In the genomic region with DNA sequence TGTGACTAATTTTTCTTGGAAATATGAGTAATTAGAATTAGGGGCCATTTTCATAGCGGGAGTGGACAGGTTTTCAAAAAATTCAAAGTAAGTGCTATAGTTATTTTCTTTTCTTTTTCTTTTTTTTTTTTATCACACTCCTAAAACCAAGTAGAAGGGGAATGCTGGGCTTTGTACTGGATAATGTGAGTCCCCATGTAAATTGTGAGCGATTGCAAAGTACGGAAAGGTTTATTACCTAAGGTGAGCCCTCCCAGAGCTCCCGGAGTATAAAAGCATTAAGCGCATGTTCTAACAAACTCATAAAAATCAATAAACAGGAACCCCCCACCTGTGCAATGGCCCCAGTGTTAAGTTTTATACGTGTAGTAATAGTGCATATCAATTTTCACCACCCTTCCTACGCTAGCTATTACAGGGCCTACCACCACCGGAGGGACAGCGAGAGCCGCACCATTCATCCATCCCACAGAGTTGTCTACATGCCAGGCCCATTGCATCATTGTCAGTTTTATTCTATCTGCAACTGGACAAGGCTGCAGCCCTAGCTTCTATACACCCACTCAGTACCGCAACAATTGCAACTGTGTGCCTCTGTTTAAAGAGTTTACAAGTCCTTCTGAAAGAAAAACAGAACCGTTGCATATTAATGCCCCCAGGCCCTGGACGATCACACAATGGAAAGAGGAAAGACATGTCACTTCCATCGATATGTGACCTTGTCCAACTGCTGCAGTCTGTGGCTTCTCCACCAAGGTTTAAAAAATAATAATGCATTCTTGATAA, we compare ENCODE assay signal across 11 cellular contexts. TPM values are rescaled to one million over a fixed set of nuclear protein-coding genes. Genes with fewer than 3 reads are reported as not detected.
DNase-seq lines count a peak whose midpoint lies in the region; ATAC-seq and TF ChIP-seq lines count a peak whose summit lies in the region.
"Had no signal": no experiment of that assay in that cellular context is flagged by ENCODE, and none has a peak within 500 bp of the region (broad histone marks: within the 10 kb centered on the region; RNA-seq: fewer than 3 reads in every experiment).

No MANE protein-coding gene starts in this region.

- peaks cover 55% of the 10 kb centered on the region for H3K4me1 Mint-ChIP-seq in activated CD8-positive, alpha-beta memory T cell treated with anti-CD3 and anti-CD28 coated beads, Interleukin-2, amount 10 ng/mL, durations not matched to agents 7 days and 5 days
- H3K4me1 Mint-ChIP-seq in effector memory CD8-positive, alpha-beta T cell (ENCODE audit: low read depth in 2 of 2) = peaks cover 47 to 78% of the 10 kb centered on the region in 2 donors

- CTCF ChIA-PET in activated CD8-positive, alpha-beta memory T cell treated with anti-CD3 and anti-CD28 coated beads, Interleukin-2, amount 10 ng/mL, durations not matched to agents 7 days and 5 days (lab: Charles Lee) = no interaction called here

- no peaks in the 10 kb centered on the region for H3K9me3 Mint-ChIP-seq in activated CD8-positive, alpha-beta memory T cell treated with anti-CD3 and anti-CD28 coated beads, Interleukin-2, amount 10 ng/mL, durations not matched to agents 7 days and 5 days (ENCODE audit: low read depth)
- H3K9me3 Mint-ChIP-seq in effector memory CD8-positive, alpha-beta T cell = no peaks in the 10 kb centered on the region

- peaks cover 27% of the 10 kb centered on the region for H3K36me3 ChIP-seq in mesodermal cell (ENCODE audit: control insufficient read depth, insufficient read depth, low read length)
- no peaks in the 10 kb centered on the region for H3K36me3 ChIP-seq in upper lobe of left lung
- H3K36me3 ChIP-seq: esophagus muscularis mucosa had no signal

- WGBS in mesodermal cell (ENCODE audit: insufficient coverage in 2 of 2), 2 experiments = 79 to 88% methylated on average over 6 to 7 of the region's 14 CpGs
- 69 to 73% methylated on average over 14 of the region's 14 CpGs for WGBS in upper lobe of left lung, 2 donors

- H3K27me3 ChIP-seq in upper lobe of left lung = no peaks in the 10 kb centered on the region
- H3K27me3 ChIP-seq: esophagus muscularis mucosa had no signal

- no peak for TF ChIP-seq CTCF in upper lobe of left lung (IDR thresholded peaks at IDR 0.05)

- H3K4me1 ChIP-seq in mesodermal cell (ENCODE audit: control insufficient read depth, insufficient read depth, low read length, poor library complexity, severe bottlenecking) (peaks cover 54% of the 10 kb centered on the region), upper lobe of left lung (peaks cover 35 to 62% (median 53%) of the 10 kb centered on the region in 4 donors)

- no peak for DNase-seq in activated CD8-positive, alpha-beta memory T cell treated with anti-CD3 and anti-CD28 coated beads, Interleukin-2, amount 10 ng/mL, durations not matched to agents 7 days and 5 days
- no peak for DNase-seq in activated CD8-positive, alpha-beta memory T cell treated with anti-CD3 and anti-CD28 coated beads, Interleukin-2, amount 50 U/mL, for 4 hours
- no peak for DNase-seq in effector memory CD8-positive, alpha-beta T cell
- DNase-seq in upper lobe of left lung = no peak
- DNase-seq in stimulated activated CD4-positive, alpha-beta T cell treated with anti-CD3 and anti-CD28 coated beads, Interleukin-2, amount 100 ng/mL, for 48 hours = no peak
- DNase-seq: PC-9 had no signal

- H3K27ac ChIP-seq in mesodermal cell (ENCODE audit: low read depth, low read length, severe bottlenecking) (peak overlapping the region; percentile 52), upper lobe of left lung (peak overlapping the region in 3 of 4 donors; percentile 42 to 82 (median 70))
- H3K27ac ChIP-seq: A549, PC-9 had no signal

- peaks cover 17% of the 10 kb centered on the region for H3K36me3 Mint-ChIP-seq in activated CD8-positive, alpha-beta memory T cell treated with anti-CD3 and anti-CD28 coated beads, Interleukin-2, amount 10 ng/mL, durations not matched to agents 7 days and 5 days
- peaks cover 55% of the 10 kb centered on the region for H3K36me3 Mint-ChIP-seq in effector memory CD8-positive, alpha-beta T cell (ENCODE audit: insufficient read depth)

- no peak for TF ChIP-seq POLR2A in upper lobe of left lung (IDR thresholded peaks at IDR 0.05)

- no peak overlapping the region for H3K4me3 Mint-ChIP-seq in activated CD8-positive, alpha-beta memory T cell treated with anti-CD3 and anti-CD28 coated beads, Interleukin-2, amount 10 ng/mL, durations not matched to agents 7 days and 5 days
- H3K4me3 Mint-ChIP-seq in effector memory CD8-positive, alpha-beta T cell = peak overlapping the region in 1 of 2 donors; percentile 69

- H3K27me3 Mint-ChIP-seq in activated CD8-positive, alpha-beta memory T cell treated with anti-CD3 and anti-CD28 coated beads, Interleukin-2, amount 10 ng/mL, durations not matched to agents 7 days and 5 days = no peaks in the 10 kb centered on the region
- no peaks in the 10 kb centered on the region for H3K27me3 Mint-ChIP-seq in effector memory CD8-positive, alpha-beta T cell

- ATAC-seq in activated CD8-positive, alpha-beta memory T cell treated with anti-CD3 and anti-CD28 coated beads, Interleukin-2, amount 10 ng/mL, durations not matched to agents 7 days and 5 days = no peak
- ATAC-seq in effector memory CD8-positive, alpha-beta T cell (replicated peaks) = no peak
- ATAC-seq in upper lobe of left lung (ENCODE audit: low FRiP score in 2 of 2) = peak in 1 of 2 donors; percentile 59
- ATAC-seq in HG03469 (IDR thresholded peaks at IDR 0.05; ENCODE audit: unreplicated experiment) = no peak
- no peak for ATAC-seq in HG03354 (IDR thresholded peaks at IDR 0.05; ENCODE audit: poor library complexity, severe bottlenecking, unreplicated experiment)
- ATAC-seq: A549 had no signal

- TF ChIP-seq EP300 in upper lobe of left lung (IDR thresholded peaks at IDR 0.05) = no peak

- peak overlapping the region; percentile 50 for H3K27ac Mint-ChIP-seq in activated CD8-positive, alpha-beta memory T cell treated with anti-CD3 and anti-CD28 coated beads, Interleukin-2, amount 10 ng/mL, durations not matched to agents 7 days and 5 days
- peak overlapping the region; percentile 85 to 91 for H3K27ac Mint-ChIP-seq in effector memory CD8-positive, alpha-beta T cell

- H3K4me3 ChIP-seq in mesodermal cell (ENCODE audit: extremely low read depth, insufficient read depth, low read length, poor library complexity, severe bottlenecking) (no peak overlapping the region), upper lobe of left lung (no peak overlapping the region)
- H3K4me3 ChIP-seq: A549, esophagus muscularis mucosa, PC-9 had no signal

- H3K9me3 ChIP-seq in mesodermal cell (ENCODE audit: control insufficient read depth, low read length) (no peaks in the 10 kb centered on the region), upper lobe of left lung (no peaks in the 10 kb centered on the region)
- H3K9me3 ChIP-seq: A549, esophagus muscularis mucosa had no signal

RNA-seq across cellular contexts. Expression of gene ZEB2, which starts 58.7 kb away (rescaled TPM):
- total RNA-seq in activated CD8-positive, alpha-beta memory T cell treated with anti-CD3 and anti-CD28 coated beads, Interleukin-2, amount 10 ng/mL, durations not matched to agents 7 days and 5 days = 10 to 100 TPM; 40.4 to 40.9 TPM
- polyA plus RNA-seq in mesodermal cell (2013, experiment 1 of 2) = 70.9 TPM
- polyA plus RNA-seq in mesodermal cell (2013, experiment 2 of 2) = 70.0 TPM
- total RNA-seq in upper lobe of left lung = 100 to 1,000 TPM; 104 to 237 (median 148) TPM
